Comparison of ENCODE assay signal across 8 cellular contexts in genomic region chr15:84600687-84601554, GRCh38. TPM values are rescaled to one million over a fixed set of nuclear protein-coding genes. Genes with fewer than 3 reads are reported as not detected.
A peak's percentile ranks its signal among the peaks of the same experiment; 100 is the strongest.
DNase-seq lines count a peak whose midpoint lies in the region; ATAC-seq and FAIRE-seq lines count a peak whose summit lies in the region.

Gene ZSCAN2 (plus strand): TSS chr15:84601009. CDS start chr15:84603928, 2,919 bp downstream.

- DNase-seq in COR-L47 (lab: John Stamatoyannopoulos, UW) = peak; percentile 94
- DNase-seq in HTR-8/SVneo (ENCODE audit: insufficient read length, low spot score) = peak; percentile 94
- DNase-seq in NOMO-1 treated with DMSO at 0.1 percent for 48 hours (lab: John Stamatoyannopoulos, UW; ENCODE audit: unreplicated experiment) = peak; percentile 96
- peak; percentile 98 for DNase-seq in activated CD8-positive, alpha-beta memory T cell treated with anti-CD3 and anti-CD28 coated beads, Interleukin-2, amount 10 ng/mL, durations not matched to agents 7 days and 5 days
- DNase-seq in mesendoderm = peak; percentile 98
- peak; percentile 88 for DNase-seq in stimulated activated CD8-positive, alpha-beta memory T cell treated with anti-CD3 and anti-CD28 coated beads, Interleukin-12 subunit alpha, Interleukin-12 subunit beta, amount 100 ng/mL, for 4 hours (ENCODE audit: low read depth)

- H3K4me3 ChIP-seq in endocrine pancreas (ENCODE audit: control insufficient read depth, insufficient read depth, low read length) = peak within 1 kb of the TSS; percentile 54
- peak within 1 kb of the TSS; percentile 73 for H3K4me3 ChIP-seq in mesendoderm (ENCODE audit: low read length)

- H3K79me2 ChIP-seq in mesendoderm (ENCODE audit: control insufficient read depth, insufficient read depth, low read length) = peaks cover 20% of the 10 kb centered on the region

- peak; percentile 89 for ATAC-seq in GM21381 (IDR thresholded peaks at IDR 0.05; ENCODE audit: unreplicated experiment)
- peak; percentile 96 for ATAC-seq in activated CD8-positive, alpha-beta memory T cell treated with anti-CD3 and anti-CD28 coated beads, Interleukin-2, amount 10 ng/mL, durations not matched to agents 7 days and 5 days

- H3K79me1 ChIP-seq in mesendoderm (ENCODE audit: low read length) = peaks cover 6% of the 10 kb centered on the region

- H2AK5ac ChIP-seq in mesendoderm (ENCODE audit: low read length) = no peak within 1 kb of the TSS

- peaks cover 12% of the 10 kb centered on the region for H3K36me3 Mint-ChIP-seq in activated CD8-positive, alpha-beta memory T cell treated with anti-CD3 and anti-CD28 coated beads, Interleukin-2, amount 10 ng/mL, durations not matched to agents 7 days and 5 days

- peak within 1 kb of the TSS; percentile 29 for H2BK5ac ChIP-seq in mesendoderm (ENCODE audit: low read length)

- peak within 1 kb of the TSS; percentile 92 for H3K4me3 Mint-ChIP-seq in activated CD8-positive, alpha-beta memory T cell treated with anti-CD3 and anti-CD28 coated beads, Interleukin-2, amount 10 ng/mL, durations not matched to agents 7 days and 5 days

- FAIRE-seq in HTR-8/SVneo (lab: Jason Lieb, UNC) = peak; percentile 54

- peak within 1 kb of the TSS; percentile 94 for H3K56ac ChIP-seq in mesendoderm (ENCODE audit: low read length)

- H4K5ac ChIP-seq in mesendoderm (ENCODE audit: low read length) = no peak within 1 kb of the TSS

- no peaks in the 10 kb centered on the region for H3K9me3 Mint-ChIP-seq in activated CD8-positive, alpha-beta memory T cell treated with anti-CD3 and anti-CD28 coated beads, Interleukin-2, amount 10 ng/mL, durations not matched to agents 7 days and 5 days (ENCODE audit: low read depth)

- no peaks in the 10 kb centered on the region for H3K27me3 ChIP-seq in endocrine pancreas (ENCODE audit: control insufficient read depth, insufficient read depth, low read length)
- no peaks in the 10 kb centered on the region for H3K27me3 ChIP-seq in mesendoderm (ENCODE audit: insufficient read depth, low read length, poor library complexity)

- peak within 1 kb of the TSS; percentile 82 for H3K18ac ChIP-seq in mesendoderm (ENCODE audit: low read length)

- no peaks in the 10 kb centered on the region for H3K36me3 ChIP-seq in endocrine pancreas (ENCODE audit: control insufficient read depth, insufficient read depth, low read length)
- no peaks in the 10 kb centered on the region for H3K36me3 ChIP-seq in mesendoderm (ENCODE audit: control insufficient read depth, insufficient read depth, low read length)

- WGBS in mesendoderm (ENCODE audit: extremely low coverage, insufficient coverage, low lambda C conversion rate) = no CpG with 5 or more reads among the region's 68 CpGs

- peak within 1 kb of the TSS; percentile 35 for H3K27ac ChIP-seq in mesendoderm (ENCODE audit: low read depth, low read length)

- no peak within 1 kb of the TSS for H4K8ac ChIP-seq in mesendoderm (ENCODE audit: low read depth, low read length)

- H3K4ac ChIP-seq in mesendoderm (ENCODE audit: low read depth, low read length) = no peak within 1 kb of the TSS

- H3K4me2 ChIP-seq in mesendoderm (ENCODE audit: low read length) = peak within 1 kb of the TSS; percentile 91

- no peaks in the 10 kb centered on the region for H3K27me3 Mint-ChIP-seq in activated CD8-positive, alpha-beta memory T cell treated with anti-CD3 and anti-CD28 coated beads, Interleukin-2, amount 10 ng/mL, durations not matched to agents 7 days and 5 days

- CTCF ChIA-PET in activated CD8-positive, alpha-beta memory T cell treated with anti-CD3 and anti-CD28 coated beads, Interleukin-2, amount 10 ng/mL, durations not matched to agents 7 days and 5 days (lab: Charles Lee) = interaction anchor here (0.7 to 3.4 kb wide), 13 partner anchors 12 to 327 kb away, joined by 3 to 38 read pairs (median 5); partner anchors contain the start of gene WDR73

- peak within 1 kb of the TSS; percentile 81 for H3K9ac ChIP-seq in endocrine pancreas (ENCODE audit: control insufficient read depth, insufficient read depth, low read length)
- H3K9ac ChIP-seq in mesendoderm (ENCODE audit: low read length) = peak within 1 kb of the TSS; percentile 97

- H2BK120ac ChIP-seq in mesendoderm (ENCODE audit: low read depth, low read length) = no peak within 1 kb of the TSS

- H3K4me1 Mint-ChIP-seq in activated CD8-positive, alpha-beta memory T cell treated with anti-CD3 and anti-CD28 coated beads, Interleukin-2, amount 10 ng/mL, durations not matched to agents 7 days and 5 days = peaks cover 75% of the 10 kb centered on the region

- no peaks in the 10 kb centered on the region for H3K9me3 ChIP-seq in endocrine pancreas (ENCODE audit: control insufficient read depth, low read length)

- H3K27ac Mint-ChIP-seq in activated CD8-positive, alpha-beta memory T cell treated with anti-CD3 and anti-CD28 coated beads, Interleukin-2, amount 10 ng/mL, durations not matched to agents 7 days and 5 days = peak within 1 kb of the TSS; percentile 72

- H3K4me1 ChIP-seq in endocrine pancreas (ENCODE audit: control insufficient read depth, insufficient read depth, low read length) (no peaks in the 10 kb centered on the region), mesendoderm (ENCODE audit: control insufficient read depth, low read depth, low read length) (no peaks in the 10 kb centered on the region)

- H2BK15ac ChIP-seq in mesendoderm (replicated peaks; ENCODE audit: low read depth) = no peak within 1 kb of the TSS

- peak within 1 kb of the TSS; percentile 11 for H3K23ac ChIP-seq in mesendoderm (ENCODE audit: low read length)

RNA-seq across cellular contexts. Expression of gene ZSCAN2, which starts in this region (rescaled TPM):
- total RNA-seq in activated CD8-positive, alpha-beta memory T cell treated with anti-CD3 and anti-CD28 coated beads, Interleukin-2, amount 10 ng/mL, durations not matched to agents 7 days and 5 days = 10 to 100 TPM in 1 of 2 experiments, 1 to 10 TPM in 1; 8.6 to 12.9 TPM
- 17.3 TPM for polyA plus RNA-seq in mesendoderm (2013, experiment 1 of 2)
- 16.7 TPM for polyA plus RNA-seq in mesendoderm (2013, experiment 2 of 2)

Comparison
In these comparisons a context has a peak if more than half of its experiments do, and no peak if none do; other contexts are left out.
1. Peak in every context shown above with its lines: DNase-seq, ATAC-seq, H3K4me3 ChIP-seq and H3K27ac ChIP-seq.